Comparison of ENCODE assay signal across 14 cellular contexts in genomic region chr1:172837816-172838680, GRCh38.
DNase-seq lines count a peak whose midpoint lies in the region; ATAC-seq, FAIRE-seq and TF ChIP-seq lines count a peak whose summit lies in the region.
"Had no signal": no experiment of that assay in that cellular context is flagged by ENCODE, and none has a peak within 500 bp of the region (broad histone marks: within the 10 kb centered on the region; RNA-seq: fewer than 3 reads in every experiment).

No MANE protein-coding gene starts in this region.

- POLR2A ChIA-PET in MCF 10A (lab: Yijun Ruan, JAX), result interaction anchor here (0.7 to 3.6 kb wide), 6 partner anchors 9 to 192 kb away, joined by 3 to 13 read pairs (median 3); no protein-coding TSS in a partner anchor
- POLR2A ChIA-PET in endothelial cell of umbilical vein (lab: Charles Lee), result no interaction called here

- no peak overlapping the region for H3K23ac ChIP-seq in trophoblast cell (ENCODE audit: low read length)

- H4K8ac ChIP-seq in trophoblast cell (ENCODE audit: low read depth, low read length), result no peak overlapping the region

- no peak overlapping the region for H3K27ac Mint-ChIP-seq in MCF 10A (ENCODE audit: low read depth, unreplicated experiment)
- no peak overlapping the region for H3K27ac Mint-ChIP-seq in stimulated activated naive CD8-positive, alpha-beta T cell treated with anti-CD3 and anti-CD28 coated beads, Interleukin-15, amount 100 ng/mL, for 72 hours

- H3K9me3 Mint-ChIP-seq in MCF 10A (ENCODE audit: unreplicated experiment), result no peaks in the 10 kb centered on the region
- no peaks in the 10 kb centered on the region for H3K9me3 Mint-ChIP-seq in stimulated activated naive CD8-positive, alpha-beta T cell treated with anti-CD3 and anti-CD28 coated beads, Interleukin-15, amount 100 ng/mL, for 72 hours

- no peak overlapping the region for H3K4me3 Mint-ChIP-seq in MCF 10A (ENCODE audit: unreplicated experiment)
- H3K4me3 Mint-ChIP-seq in stimulated activated naive CD8-positive, alpha-beta T cell treated with anti-CD3 and anti-CD28 coated beads, Interleukin-15, amount 100 ng/mL, for 72 hours, result peak overlapping the region; percentile 13 to 28

- no peaks in the 10 kb centered on the region for H3K4me1 ChIP-seq in breast epithelium
- H3K4me1 ChIP-seq in endothelial cell of umbilical vein (ENCODE audit: control insufficient read depth, extremely low read depth, insufficient read depth, low read length), result no peaks in the 10 kb centered on the region
- no peaks in the 10 kb centered on the region for H3K4me1 ChIP-seq in trophoblast cell (ENCODE audit: control insufficient read depth in 1 of 2, insufficient read depth in 2 of 2, low read length in 2 of 2)
- H3K4me1 ChIP-seq: gastrocnemius medialis, upper lobe of right lung had no signal

- TF ChIP-seq POLR2A in breast epithelium (IDR thresholded peaks at IDR 0.05), result no peak
- TF ChIP-seq POLR2A in endothelial cell of umbilical vein (IDR thresholded peaks at IDR 0.05; ENCODE audit: low read depth, low read length), result no peak

- H3K18ac ChIP-seq in trophoblast cell (ENCODE audit: low read length), result no peak overlapping the region

- H4K91ac ChIP-seq in trophoblast cell (ENCODE audit: low read depth, low read length), result no peak overlapping the region

- no peak overlapping the region for H3K4me2 ChIP-seq in endothelial cell of umbilical vein (ENCODE audit: insufficient read depth, low read length)
- no peak overlapping the region for H3K4me2 ChIP-seq in trophoblast cell (ENCODE audit: low read length)

- no peak overlapping the region for H4K12ac ChIP-seq in trophoblast cell (ENCODE audit: low read depth, low read length)

- no peaks in the 10 kb centered on the region for H4K20me1 ChIP-seq in endothelial cell of umbilical vein (replicated peaks; ENCODE audit: control insufficient read depth, extremely low read depth, insufficient read depth, low read length)

- no peak overlapping the region for H2BK5ac ChIP-seq in trophoblast cell (ENCODE audit: low read depth, low read length, poor library complexity)

- peaks cover 16% of the 10 kb centered on the region for H3K4me1 Mint-ChIP-seq in MCF 10A (ENCODE audit: insufficient read depth, unreplicated experiment)
- peaks cover 48% of the 10 kb centered on the region for H3K4me1 Mint-ChIP-seq in stimulated activated naive CD8-positive, alpha-beta T cell treated with anti-CD3 and anti-CD28 coated beads, Interleukin-15, amount 100 ng/mL, for 72 hours

- H3K4me3 ChIP-seq in breast epithelium (no peak overlapping the region), endothelial cell of umbilical vein (replicated peaks in 1 of 3; ENCODE audit: insufficient read depth in 1 of 3, low read depth in 1 of 3, low read length in 3 of 3) (no peak overlapping the region), trophoblast cell (ENCODE audit: low read depth, low read length) (no peak overlapping the region)
- H3K4me3 ChIP-seq: gastrocnemius medialis, upper lobe of right lung had no signal

- H3K36me3 Mint-ChIP-seq in MCF 10A (ENCODE audit: insufficient read depth, unreplicated experiment), result no peaks in the 10 kb centered on the region

- H3K27me3 ChIP-seq in breast epithelium (no peaks in the 10 kb centered on the region), endothelial cell of umbilical vein (ENCODE audit: control insufficient read depth in 2 of 2, insufficient read depth in 2 of 2, low read length in 2 of 2) (no peaks in the 10 kb centered on the region), trophoblast cell (ENCODE audit: insufficient read depth, low read length) (no peaks in the 10 kb centered on the region)
- H3K27me3 ChIP-seq: gastrocnemius medialis, upper lobe of right lung had no signal

- H3K79me2 ChIP-seq in endothelial cell of umbilical vein (ENCODE audit: control insufficient read depth, insufficient read depth, low read length), result no peaks in the 10 kb centered on the region
- H3K79me2 ChIP-seq in trophoblast cell (ENCODE audit: control insufficient read depth, insufficient read depth, low read length, poor library complexity), result no peaks in the 10 kb centered on the region

- H3K27me3 Mint-ChIP-seq in MCF 10A (ENCODE audit: insufficient read depth, unreplicated experiment), result no peaks in the 10 kb centered on the region
- peaks cover 28% of the 10 kb centered on the region for H3K27me3 Mint-ChIP-seq in stimulated activated naive CD8-positive, alpha-beta T cell treated with anti-CD3 and anti-CD28 coated beads, Interleukin-15, amount 100 ng/mL, for 72 hours

- no peak overlapping the region for H3K14ac ChIP-seq in trophoblast cell (ENCODE audit: low read length)

- peak; percentile 29 for ATAC-seq in SK-N-SH treated with all-trans-retinoic acid at 6 μM for 48 hours
- peak; percentile 98 for ATAC-seq in stimulated activated naive CD8-positive, alpha-beta T cell treated with anti-CD3 and anti-CD28 coated beads, Interleukin-15, amount 100 ng/mL, for 72 hours
- ATAC-seq: gastrocnemius medialis, Panc1, upper lobe of right lung had no signal

- DNase-seq in MCF 10A (ENCODE audit: unreplicated experiment), result peak; percentile 90
- DNase-seq in breast epithelium (ENCODE audit: low spot score in 2 of 2), result no peak
- DNase-seq in endothelial cell of umbilical vein (ENCODE audit: low read depth, low spot score), result no peak
- DNase-seq in stimulated activated naive CD8-positive, alpha-beta T cell treated with anti-CD3 and anti-CD28 coated beads, Interleukin-15, amount 100 ng/mL, for 72 hours, result peak; percentile 52 to 55
- DNase-seq in NCI-H526 (lab: John Stamatoyannopoulos, UW), result no peak
- DNase-seq in trophoblast cell, result no peak
- no peak for DNase-seq in AG08396 (ENCODE audit: low spot score)
- DNase-seq: caudate nucleus, gastrocnemius medialis, NCI-H187, posterior cingulate gyrus, upper lobe of right lung had no signal

- H3K9me1 ChIP-seq in endothelial cell of umbilical vein (replicated peaks; ENCODE audit: control insufficient read depth, extremely low read depth, insufficient read depth, low read length), result no peaks in the 10 kb centered on the region

- TF ChIP-seq CTCF in MCF 10A (IDR thresholded peaks at IDR 0.05; ENCODE audit: unreplicated experiment) (no peak), breast epithelium (IDR thresholded peaks at IDR 0.05) (no peak), endothelial cell of umbilical vein (IDR thresholded peaks at IDR 0.05; ENCODE audit: extremely low read depth in 1 of 2, insufficient read depth in 1 of 2, low read depth in 1 of 2, low read length in 2 of 2) (no peak)

- no peak overlapping the region for H3K4ac ChIP-seq in trophoblast cell (ENCODE audit: low read depth, low read length)

- no CpG with 5 or more reads among the region's 6 CpGs for WGBS in trophoblast cell (ENCODE audit: extremely low coverage, insufficient coverage, insufficient read length)

- dilution Hi-C loops in endothelial cell of umbilical vein (cut with MboI; ENCODE audit: extremely low pct_ligation_motif_present, low sequenced_read_pairs), result no loop called here

- CTCF ChIA-PET in MCF 10A (lab: Yijun Ruan, JAX) (interaction anchor here (0.7 to 5.7 kb wide), 8 partner anchors 8 to 367 kb away, joined by 3 to 35 read pairs (median 4); no protein-coding TSS in a partner anchor), endothelial cell of umbilical vein (lab: Charles Lee) (interaction anchor here (1.3 kb wide), 1 partner anchor 12 kb away, joined by 5 read pairs; no protein-coding TSS in a partner anchor)

- no peak overlapping the region for H2BK12ac ChIP-seq in trophoblast cell (ENCODE audit: low read length)

- H2AFZ ChIP-seq in endothelial cell of umbilical vein (ENCODE audit: low read depth, low read length) (no peak overlapping the region), trophoblast cell (ENCODE audit: insufficient read depth, low read length, poor library complexity) (no peak overlapping the region)

- no peak overlapping the region for H2AK5ac ChIP-seq in trophoblast cell (ENCODE audit: low read length)

- BruUV-seq in MCF 10A (replicated peaks; lab: Mats Ljungman, UMichigan) (no TSS peak), endothelial cell of umbilical vein (replicated peaks; lab: Mats Ljungman, UMichigan) (no TSS peak)

- H3K36me3 ChIP-seq in breast epithelium (no peaks in the 10 kb centered on the region), endothelial cell of umbilical vein (ENCODE audit: control insufficient read depth in 2 of 2, extremely low read depth in 1 of 2, insufficient read depth in 2 of 2, low read length in 2 of 2) (no peaks in the 10 kb centered on the region), trophoblast cell (ENCODE audit: control insufficient read depth in 1 of 2, insufficient read depth in 2 of 2, low read length in 2 of 2) (no peaks in the 10 kb centered on the region)
- H3K36me3 ChIP-seq: gastrocnemius medialis, upper lobe of right lung had no signal

- H3K9me3 ChIP-seq in breast epithelium, result no peaks in the 10 kb centered on the region
- no peaks in the 10 kb centered on the region for H3K9me3 ChIP-seq in endothelial cell of umbilical vein (replicated peaks; ENCODE audit: control insufficient read depth, insufficient read depth, low read length)
- H3K9me3 ChIP-seq in trophoblast cell (ENCODE audit: insufficient read depth, low read depth, low read length), result no peaks in the 10 kb centered on the region
- H3K9me3 ChIP-seq: gastrocnemius medialis, upper lobe of right lung had no signal

- no peak for FAIRE-seq in endothelial cell of umbilical vein (lab: Jason Lieb, UNC)

- no peaks in the 10 kb centered on the region for H3K79me1 ChIP-seq in trophoblast cell (ENCODE audit: low read length)

- H3K27ac ChIP-seq in breast epithelium, result no peak overlapping the region
- H3K27ac ChIP-seq in endothelial cell of umbilical vein (ENCODE audit: insufficient read depth, low read depth, low read length), result no peak overlapping the region
- no peak overlapping the region for H3K27ac ChIP-seq in trophoblast cell (ENCODE audit: low read depth, low read length)
- H3K27ac ChIP-seq: gastrocnemius medialis, upper lobe of right lung had no signal

- no peak overlapping the region for H3K9ac ChIP-seq in endothelial cell of umbilical vein (replicated peaks; ENCODE audit: extremely low read depth, insufficient read depth, low read length)
- H3K9ac ChIP-seq in trophoblast cell (ENCODE audit: low read length), result no peak overlapping the region

- intact Hi-C loops in MCF 10A (cut with micrococcal nuclease), result loop anchor here (1.0 kb wide), 1 partner anchor 165 kb away; no protein-coding TSS in a partner anchor
- intact Hi-C loops in breast epithelium (cut with DNase I; ENCODE audit: low total_unique reads), result no loop called here
- intact Hi-C loops in endothelial cell of umbilical vein (cut with micrococcal nuclease), result no loop called here

- H2BK120ac ChIP-seq in trophoblast cell (ENCODE audit: insufficient read depth, low read length, poor library complexity), result no peak overlapping the region

TF ChIP-seq in endothelial cell of umbilical vein, 7 proteins besides CTCF, POLR2A, EP300 and RAD21 (continues in another document):
- TF ChIP-seq MAX (IDR thresholded peaks at IDR 0.05; ENCODE audit: insufficient read depth, insufficient read length), result no peak
- TF ChIP-seq GATA2 (IDR thresholded peaks at IDR 0.05; ENCODE audit: insufficient read depth, insufficient read length, low read depth, low read length), result peak; percentile 39
- no peak for TF ChIP-seq EZH2 (IDR thresholded peaks at IDR 0.05; ENCODE audit: borderline replicate concordance, low read depth, low read length, severe bottlenecking)

Comparison
In these comparisons a context has a peak if more than half of its experiments do, and no peak if none do; other contexts are left out.
1. DNase-seq: peak in MCF 10A (single experiment) and stimulated activated naive CD8-positive, alpha-beta T cell treated with anti-CD3 and anti-CD28 coated beads, Interleukin-15, amount 100 ng/mL, for 72 hours (2 of 2); none in breast epithelium (0 of 2), endothelial cell of umbilical vein (single experiment), NCI-H526 (0 of 2), trophoblast cell (0 of 2) and AG08396 (single experiment).